9 cellular contexts compared by ENCODE assay signal in the genomic region with DNA sequence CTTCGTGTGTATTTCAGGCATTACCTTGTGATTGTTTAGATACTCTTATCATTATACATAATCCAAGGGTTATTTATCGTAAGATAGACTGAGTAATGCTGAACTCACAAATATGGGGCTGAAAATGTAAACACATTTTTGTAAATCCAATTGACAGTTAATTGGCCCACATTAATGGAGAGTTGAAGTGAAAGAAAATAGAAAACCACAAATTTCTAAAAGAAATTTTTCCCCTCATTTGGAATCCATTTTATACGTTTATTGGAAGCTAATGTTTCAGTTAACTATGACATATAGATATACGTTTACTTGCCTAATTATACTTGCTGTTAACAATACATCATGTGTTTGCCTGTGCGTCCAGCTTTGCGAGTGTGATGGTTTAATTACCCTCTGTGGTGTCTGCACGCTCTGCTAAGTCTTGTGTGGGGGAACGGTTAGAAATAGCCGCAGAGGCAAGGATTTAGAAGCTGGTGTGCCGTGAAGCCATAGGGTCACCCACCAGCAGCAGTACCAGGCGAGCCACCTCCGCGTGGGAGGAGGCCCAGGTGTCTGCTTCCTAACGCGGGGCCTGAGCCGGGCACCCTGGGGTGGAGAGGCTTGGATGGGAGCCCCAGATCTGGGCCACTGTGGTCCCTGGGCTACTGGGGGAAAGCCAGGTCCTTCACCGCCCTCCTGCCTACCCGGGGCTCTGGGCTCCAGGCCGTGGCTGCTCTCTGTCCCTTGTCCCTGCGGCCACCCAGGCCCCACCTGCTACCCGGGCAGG. TPM values are rescaled to one million over a fixed set of nuclear protein-coding genes. Genes with fewer than 3 reads are reported as not detected.
DNase-seq lines count a peak whose midpoint lies in the region; ATAC-seq and TF ChIP-seq lines count a peak whose summit lies in the region.
"Had no signal": no experiment of that assay in that cellular context is flagged by ENCODE, and none has a peak within 500 bp of the region (broad histone marks: within the 10 kb centered on the region; RNA-seq: fewer than 3 reads in every experiment).

No MANE protein-coding gene starts in this region.

- no peak for DNase-seq in CD4-positive, CD25-positive, alpha-beta regulatory T cell
- DNase-seq in NCI-H1092 treated with DMSO at 0.1 percent for 48 hours (lab: John Stamatoyannopoulos, UW) (peak; percentile 86), cerebellum (ENCODE audit: low spot score) (peak; percentile 32), GOT3 (lab: John Stamatoyannopoulos, UW) (no peak), H4 (ENCODE audit: low spot score) (no peak), glomerular visceral epithelial cell (ENCODE audit: extremely low spot score) (no peak)
- DNase-seq in stimulated activated CD4-positive, alpha-beta T cell treated with anti-CD3 and anti-CD28 coated beads, Interleukin-1b, Interleukin-23, amount 100 ng/mL, for 48 hours, result no peak
- DNase-seq: islet precursor cell had no signal

- H3K4me1 ChIP-seq in CD4-positive, CD25-positive, alpha-beta regulatory T cell (ENCODE audit: control insufficient read depth, insufficient read depth, low read length, poor library complexity, severe bottlenecking), result peaks cover 23% of the 10 kb centered on the region

- TF ChIP-seq CTCF in nephron (IDR thresholded peaks at IDR 0.05; ENCODE audit: unreplicated experiment in 3 of 3), result no peak

- H3K27ac Mint-ChIP-seq in CD4-positive, CD25-positive, alpha-beta regulatory T cell, result peak overlapping the region; percentile 72 to 96 (median 94)
- peak overlapping the region; percentile 79 to 93 (median 92) for H3K27ac Mint-ChIP-seq in nephron

- no peak for ATAC-seq in CD4-positive, CD25-positive, alpha-beta regulatory T cell (ENCODE audit: low read depth in 2 of 2)

- peak overlapping the region; percentile 82 for H3K4me3 ChIP-seq in CD4-positive, CD25-positive, alpha-beta regulatory T cell (ENCODE audit: low read depth, low read length)

- H3K9me3 Mint-ChIP-seq in CD4-positive, CD25-positive, alpha-beta regulatory T cell, result no peaks in the 10 kb centered on the region
- no peaks in the 10 kb centered on the region for H3K9me3 Mint-ChIP-seq in nephron

- H3K27me3 ChIP-seq in CD4-positive, CD25-positive, alpha-beta regulatory T cell (ENCODE audit: control insufficient read depth, insufficient read depth, low read length), result no peaks in the 10 kb centered on the region

- H3K4me1 Mint-ChIP-seq in CD4-positive, CD25-positive, alpha-beta regulatory T cell, result peaks cover 25 to 72% (median 46%) of the 10 kb centered on the region in 4 donors
- H3K4me1 Mint-ChIP-seq in nephron, result peaks cover 77% of the 10 kb centered on the region

- H3K36me3 ChIP-seq in CD4-positive, CD25-positive, alpha-beta regulatory T cell (ENCODE audit: control insufficient read depth, insufficient read depth, low read length), result no peaks in the 10 kb centered on the region

- H3K27ac ChIP-seq in CD4-positive, CD25-positive, alpha-beta regulatory T cell (ENCODE audit: insufficient read depth, low read length, poor library complexity, severe bottlenecking), result peak overlapping the region; percentile 68

- H3K4me3 Mint-ChIP-seq in CD4-positive, CD25-positive, alpha-beta regulatory T cell, result peak overlapping the region; percentile 40 to 94 (median 86)
- H3K4me3 Mint-ChIP-seq in nephron, result peak overlapping the region; percentile 12 to 82 (median 76)

- H3K27me3 Mint-ChIP-seq in CD4-positive, CD25-positive, alpha-beta regulatory T cell, result no peaks in the 10 kb centered on the region
- H3K27me3 Mint-ChIP-seq in nephron (ENCODE audit: low read depth), result no peaks in the 10 kb centered on the region

- H3K36me3 Mint-ChIP-seq in CD4-positive, CD25-positive, alpha-beta regulatory T cell, result no peaks in the 10 kb centered on the region
- peaks cover under 1% of the 10 kb centered on the region for H3K36me3 Mint-ChIP-seq in nephron (ENCODE audit: low read depth)

- H3K9me3 ChIP-seq in CD4-positive, CD25-positive, alpha-beta regulatory T cell (ENCODE audit: control insufficient read depth in 2 of 2, low read length in 2 of 2), result peaks cover 0 to 4% of the 10 kb centered on the region in 2 experiments

RNA-seq across cellular contexts. Expression of a gene that starts 38.0 kb away (rescaled TPM):
- total RNA-seq in CD4-positive, CD25-positive, alpha-beta regulatory T cell, result 16.4 TPM
- 1 to 10 TPM; 1.1 to 2.4 (median 1.4) TPM for polyA plus RNA-seq in CD4-positive, CD25-positive, alpha-beta regulatory T cell
- total RNA-seq in cerebellum, result 14.4 TPM
- 4.8 and 8.9 TPM in 2 replicates for total RNA-seq in H4 (2014; rRNA removed; shearing (Covaris generic))

RNA-seq across cellular contexts. Expression of a gene that starts 39.7 kb away (rescaled TPM):
- 25.5 TPM for total RNA-seq in CD4-positive, CD25-positive, alpha-beta regulatory T cell
- polyA plus RNA-seq in CD4-positive, CD25-positive, alpha-beta regulatory T cell, result 10 to 100 TPM; 18.6 to 33.3 (median 25.8) TPM
- total RNA-seq in cerebellum, result 26.1 TPM
- 14.0 and 16.5 TPM in 2 replicates for total RNA-seq in H4 (2014; rRNA removed; shearing (Covaris generic))

Comparison
In these comparisons a context has a peak if more than half of its experiments do, and no peak if none do; other contexts are left out.
1. DNase-seq: peak in NCI-H1092 treated with DMSO at 0.1 percent for 48 hours (single experiment) and cerebellum (single experiment); none in CD4-positive, CD25-positive, alpha-beta regulatory T cell (0 of 3), GOT3 (single experiment), H4 (single experiment), glomerular visceral epithelial cell (single experiment) and stimulated activated CD4-positive, alpha-beta T cell treated with anti-CD3 and anti-CD28 coated beads, Interleukin-1b, Interleukin-23, amount 100 ng/mL, for 48 hours (single experiment).